Comparison of ENCODE assay signal across 8 cellular contexts in the genomic region with DNA sequence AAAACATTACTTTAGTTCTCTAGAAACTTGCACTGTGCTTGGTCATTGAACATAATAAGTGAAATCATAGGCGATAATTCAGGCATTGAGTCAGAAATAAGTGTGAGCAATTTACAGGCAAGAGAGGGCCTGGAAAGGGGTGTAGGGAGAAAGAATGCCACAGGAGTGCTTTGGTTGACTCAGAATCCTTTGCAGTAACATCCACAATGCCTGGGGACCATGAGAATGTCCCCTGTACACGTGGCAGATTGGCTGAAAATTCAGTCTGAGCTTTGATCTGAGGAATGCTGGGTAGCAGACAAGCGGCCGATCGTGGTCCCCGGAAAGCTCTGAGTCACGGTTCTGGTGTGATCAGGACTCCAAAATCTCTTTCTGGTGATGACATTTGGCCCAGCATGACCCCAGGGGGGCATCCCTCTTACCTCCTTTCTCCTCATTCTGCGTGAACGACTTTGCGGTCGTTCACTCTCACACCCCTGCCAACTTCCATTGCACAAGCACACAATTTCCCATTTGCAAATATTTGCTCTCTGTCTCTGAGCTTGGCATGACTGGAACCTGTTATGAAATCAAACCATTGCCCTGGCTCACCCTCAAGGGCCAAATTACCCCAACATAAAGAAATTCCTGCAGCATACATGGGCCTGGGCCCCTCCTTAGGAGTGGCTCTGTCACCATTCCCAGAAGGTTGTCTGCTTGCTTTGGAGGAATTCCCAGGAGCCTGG.
DNase-seq lines count a peak whose midpoint lies in the region; ATAC-seq, FAIRE-seq and TF ChIP-seq lines count a peak whose summit lies in the region.
"Had no signal": no experiment of that assay in that cellular context is flagged by ENCODE, and none has a peak within 500 bp of the region (broad histone marks: within the 10 kb centered on the region; RNA-seq: fewer than 3 reads in every experiment).

No MANE protein-coding gene starts in this region.

- no peak for DNase-seq in HTR-8/SVneo (ENCODE audit: insufficient read length, low spot score)
- DNase-seq in adipocyte (ENCODE audit: low read depth), result peak; percentile 79
- peak; percentile 57 for DNase-seq in iris pigment epithelial cell (ENCODE audit: low read depth)
- DNase-seq in tibial artery, result peak; percentile 56 to 85
- no peak for DNase-seq in activated CD4-positive, alpha-beta T cell treated with anti-CD3 and anti-CD28 coated beads for 48 hours

- H3K4me1 ChIP-seq in adipocyte (ENCODE audit: control insufficient read depth, insufficient read depth, low read length), result peaks cover 26% of the 10 kb centered on the region
- H3K4me1 ChIP-seq in tibial artery, result peaks cover 0 to 56% (median 34%) of the 10 kb centered on the region in 4 donors

- no peaks in the 10 kb centered on the region for H3K9me3 ChIP-seq in adipocyte (ENCODE audit: control insufficient read depth, low read length)
- no peaks in the 10 kb centered on the region for H3K9me3 ChIP-seq in tibial artery

- H3K9ac ChIP-seq in adipocyte (ENCODE audit: low read length), result peak overlapping the region; percentile 55
- H3K9ac ChIP-seq: KMS-11 had no signal

- H3K36me3 ChIP-seq in adipocyte (ENCODE audit: control insufficient read depth, insufficient read depth, low read length, severe bottlenecking) (peaks cover 5% of the 10 kb centered on the region), tibial artery (peaks cover 0 to 12% (median 0%) of the 10 kb centered on the region in 3 donors)

- intact Hi-C loops in tibial artery (cut with DNase I; ENCODE audit: low total_unique reads), result no loop called here

- FAIRE-seq in HTR-8/SVneo (lab: Jason Lieb, UNC), result peak; percentile 28

- no peaks in the 10 kb centered on the region for H3K27me3 ChIP-seq in adipocyte (replicated peaks; ENCODE audit: control insufficient read depth, insufficient read depth, low read length)
- H3K27me3 ChIP-seq in tibial artery, result no peaks in the 10 kb centered on the region

- no peak for ATAC-seq in HG02642 (IDR thresholded peaks at IDR 0.05; ENCODE audit: poor library complexity, unreplicated experiment)
- ATAC-seq in GM18868 (IDR thresholded peaks at IDR 0.05; ENCODE audit: unreplicated experiment), result no peak

- TF ChIP-seq CTCF in tibial artery (IDR thresholded peaks at IDR 0.05), result no peak

- no peak overlapping the region for H3K4me3 ChIP-seq in adipocyte (ENCODE audit: low read length)
- peak overlapping the region; percentile 1 to 2 for H3K4me3 ChIP-seq in tibial artery

- peak overlapping the region; percentile 43 to 70 for H3K27ac ChIP-seq in tibial artery
- H3K27ac ChIP-seq: KMS-11 had no signal

Comparison
In these comparisons a context has a peak if more than half of its experiments do, and no peak if none do; other contexts are left out.
1. DNase-seq: peak in adipocyte (single experiment), iris pigment epithelial cell (single experiment) and tibial artery (2 of 2); none in HTR-8/SVneo (single experiment) and activated CD4-positive, alpha-beta T cell treated with anti-CD3 and anti-CD28 coated beads for 48 hours (single experiment).